8 cellular contexts compared by ENCODE assay signal in the genomic region with DNA sequence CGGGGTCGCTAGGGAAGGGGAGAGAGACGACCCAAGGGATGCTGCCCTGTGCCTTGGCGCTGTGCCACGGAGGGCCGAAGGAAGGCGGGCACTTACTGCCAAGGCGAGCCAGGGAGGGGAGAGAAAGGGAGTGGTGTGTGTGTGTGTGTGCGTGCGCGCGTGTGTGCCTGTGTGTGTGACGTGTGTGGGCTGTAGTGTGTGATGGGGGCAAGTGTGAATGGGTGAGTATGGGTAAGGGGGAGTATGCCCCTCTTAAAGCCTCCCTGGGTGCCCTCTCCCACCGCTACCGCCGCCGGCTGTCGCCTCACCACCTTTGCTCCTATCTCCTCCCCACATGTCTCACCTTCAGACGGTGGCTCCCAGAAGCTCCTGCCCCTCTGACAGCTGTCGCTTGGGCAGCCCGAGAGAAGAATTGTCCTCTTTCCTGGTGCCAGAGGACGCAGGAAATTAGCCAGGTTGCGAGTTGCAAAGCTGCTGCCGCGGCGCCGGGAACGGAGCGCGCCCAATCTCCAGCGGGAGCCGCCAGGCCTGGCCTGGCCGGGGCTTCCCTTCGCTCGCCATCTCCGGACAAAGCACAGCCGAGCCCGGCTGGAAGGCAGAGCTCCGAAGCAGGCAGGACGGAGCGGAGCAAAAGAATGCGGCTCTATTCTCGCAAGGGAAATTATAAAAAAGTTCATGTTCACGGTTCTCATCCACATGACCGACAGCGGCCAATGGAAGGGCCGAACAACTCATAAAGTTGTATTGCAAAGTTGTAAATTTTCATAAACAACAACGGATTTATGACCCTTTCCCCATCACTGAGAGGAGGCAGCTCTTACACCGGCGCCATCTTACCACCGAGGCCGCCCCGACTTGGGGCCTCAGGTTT. TPM values are rescaled to one million over a fixed set of nuclear protein-coding genes. Genes with fewer than 3 reads are reported as not detected.
DNase-seq lines count a peak whose midpoint lies in the region; ATAC-seq, FAIRE-seq and TF ChIP-seq lines count a peak whose summit lies in the region.

A gene (minus strand): TSS at position 639 of the 871 bp plus-strand sequence. CDS start 41,943 bp downstream, outside the sequence.

- CTCF ChIA-PET in K562 (lab: Yijun Ruan, JAX; ENCODE audit: low intra/inter-chr PET ratio) = interaction anchor here (0.7 kb wide), 1 partner anchor 234 kb away, joined by 3 read pairs; no protein-coding TSS in a partner anchor

- in situ Hi-C loops in KBM-7 (cut with MboI; ENCODE audit: low pct_unique_long_range_greater_than_20kb, low sequenced_read_pairs) (loop anchor here (10.0 to 25.0 kb wide), 2 partner anchors 297 to 1290 kb away; no protein-coding TSS in a partner anchor), K562 (cut with MboI) (loop anchor here (25.0 kb wide), 3 partner anchors 640 to 1265 kb away; no protein-coding TSS in a partner anchor)

- H3K4me3 Mint-ChIP-seq in CD4-positive, CD25-positive, alpha-beta regulatory T cell = peak within 1 kb of the TSS; percentile 81 to 96 (median 84)
- peak within 1 kb of the TSS; percentile 89 for H3K4me3 Mint-ChIP-seq in natural killer cell

- no peak within 1 kb of the TSS for H3K27ac ChIP-seq in CD4-positive, CD25-positive, alpha-beta regulatory T cell (ENCODE audit: insufficient read depth, low read length, poor library complexity, severe bottlenecking)
- no peak within 1 kb of the TSS; the same call in 2 of the 3 replicates for H3K27ac ChIP-seq in K562 (ENCODE audit: extremely low read depth, low read depth, low read length)

- no peaks in the 10 kb centered on the region for H3K9me1 ChIP-seq in K562 (ENCODE audit: control insufficient read depth, insufficient read depth, low read length)

- TF ChIP-seq POLR2A in K562 (conservative IDR thresholded peaks at IDR 0.05) = no peak

- no peak within 1 kb of the TSS for H2AFZ ChIP-seq in K562 (ENCODE audit: low read depth, low read length)

- H3K4me1 ChIP-seq in CD4-positive, CD25-positive, alpha-beta regulatory T cell (ENCODE audit: control insufficient read depth, insufficient read depth, low read length, poor library complexity, severe bottlenecking) = peaks cover 55% of the 10 kb centered on the region
- peaks cover 0 to 15% of the 10 kb centered on the region in 2 experiments; a peak in 2 of 5 replicates for H3K4me1 ChIP-seq in K562 (replicated peaks in 1 of 2; ENCODE audit: control insufficient read depth in 2 of 2, insufficient read depth in 2 of 2, low read length in 2 of 2)

- H3K79me2 ChIP-seq in K562 (ENCODE audit: control insufficient read depth, insufficient read depth, low read length) = no peaks in the 10 kb centered on the region

- peaks cover 98% of the 10 kb centered on the region for H3K27me3 Mint-ChIP-seq in CD4-positive, CD25-positive, alpha-beta regulatory T cell
- H3K27me3 Mint-ChIP-seq in natural killer cell (ENCODE audit: low read depth in 2 of 2) = peaks cover 67 to 68% of the 10 kb centered on the region in 2 donors

- peaks cover 10 to 65% (median 29%) of the 10 kb centered on the region in 4 donors for H3K4me1 Mint-ChIP-seq in CD4-positive, CD25-positive, alpha-beta regulatory T cell
- peaks cover 40 to 50% of the 10 kb centered on the region in 2 donors for H3K4me1 Mint-ChIP-seq in natural killer cell

- no peak within 1 kb of the TSS for H3K9ac ChIP-seq in K562 (ENCODE audit: insufficient read depth in 1 of 2, low read depth in 2 of 2, low read length in 2 of 2)

- POLR2A ChIA-PET in K562 (lab: Yijun Ruan, JAX) = no interaction called here

- no peaks in the 10 kb centered on the region for H4K20me1 ChIP-seq in K562 (replicated peaks; ENCODE audit: control insufficient read depth, insufficient read depth, low read length)

- FAIRE-seq in K562 (lab: Jason Lieb, UNC) = no peak

- ATAC-seq in CD4-positive, CD25-positive, alpha-beta regulatory T cell (ENCODE audit: low read depth in 2 of 2) = no peak
- ATAC-seq in K562 = no peak
- no peak for ATAC-seq in natural killer cell

- peaks cover 59% of the 10 kb centered on the region for H3K27me3 ChIP-seq in CD4-positive, CD25-positive, alpha-beta regulatory T cell (ENCODE audit: control insufficient read depth, insufficient read depth, low read length)
- H3K27me3 ChIP-seq in K562 (ENCODE audit: control insufficient read depth in 2 of 2, insufficient read depth in 2 of 2, low read length in 2 of 2) = peaks cover 46 to 90% of the 10 kb centered on the region in 2 experiments

- BruUV-seq in K562 (replicated peaks; lab: Mats Ljungman, UMichigan) = no TSS peak

- TF ChIP-seq EP300 in K562 (IDR thresholded peaks at IDR 0.05; ENCODE audit: low read length) = no peak

- TF ChIP-seq CTCF in K562 (IDR thresholded peaks at IDR 0.05 in 2 of 3, conservative IDR thresholded peaks at IDR 0.05 in 1 of 3; ENCODE audit: insufficient read depth in 2 of 3, low read depth in 1 of 3, low read length in 3 of 3) (no peak), natural killer cell (IDR thresholded peaks at IDR 0.05) (no peak)

- WGBS in K562 (ENCODE audit: insufficient coverage, low coverage, missing lambda C conversion rate) = 8% methylated on average over 46 of the region's 53 CpGs

- peak within 1 kb of the TSS in 1 of 3 donors; percentile 40 for H3K27ac Mint-ChIP-seq in CD4-positive, CD25-positive, alpha-beta regulatory T cell
- peak within 1 kb of the TSS; percentile 4 to 64 for H3K27ac Mint-ChIP-seq in natural killer cell

- no peaks in the 10 kb centered on the region for H3K9me3 ChIP-seq in CD4-positive, CD25-positive, alpha-beta regulatory T cell (ENCODE audit: control insufficient read depth in 2 of 2, low read length in 2 of 2)
- no peaks in the 10 kb centered on the region for H3K9me3 ChIP-seq in K562 (replicated peaks; ENCODE audit: control insufficient read depth, insufficient read depth, low read depth, low read length)

- no peak for TF ChIP-seq RAD21 in K562 (CRISPR knock-in tag; conservative IDR thresholded peaks at IDR 0.05 in 1 of 2, IDR thresholded peaks at IDR 0.05 in 1 of 2)

- intact Hi-C loops in K562 (cut with micrococcal nuclease) (no loop called here), natural killer cell (cut with micrococcal nuclease) (loop anchor here (1.0 to 5.0 kb wide), 4 partner anchors 9 to 1287 kb away; a partner anchor contains a TSS)

- no peaks in the 10 kb centered on the region for H3K36me3 Mint-ChIP-seq in CD4-positive, CD25-positive, alpha-beta regulatory T cell
- H3K36me3 Mint-ChIP-seq in natural killer cell = no peaks in the 10 kb centered on the region

- peaks cover 0 to 10% (median 0%) of the 10 kb centered on the region in 7 donors for H3K9me3 Mint-ChIP-seq in CD4-positive, CD25-positive, alpha-beta regulatory T cell
- H3K9me3 Mint-ChIP-seq in natural killer cell = no peaks in the 10 kb centered on the region

- no peak within 1 kb of the TSS for H3K4me2 ChIP-seq in K562 (ENCODE audit: insufficient read depth, low read length)

- H3K4me3 ChIP-seq in CD4-positive, CD25-positive, alpha-beta regulatory T cell (ENCODE audit: low read depth, low read length) = peak within 1 kb of the TSS; percentile 13
- no peak within 1 kb of the TSS for H3K4me3 ChIP-seq in K562

- H3K36me3 ChIP-seq in CD4-positive, CD25-positive, alpha-beta regulatory T cell (ENCODE audit: control insufficient read depth, insufficient read depth, low read length) = no peaks in the 10 kb centered on the region
- no peaks in the 10 kb centered on the region for H3K36me3 ChIP-seq in K562 (ENCODE audit: control insufficient read depth, insufficient read depth, low read length)

- DNase-seq in CD4-positive, CD25-positive, alpha-beta regulatory T cell = no peak
- DNase-seq in KBM-7 (peak; percentile 52), K562 (ENCODE audit: extremely low read depth in 1 of 4, low spot score in 3 of 4) (no peak), natural killer cell (no peak), SKM-1 (lab: John Stamatoyannopoulos, UW; ENCODE audit: unreplicated experiment) (no peak), NCI-H187 (lab: John Stamatoyannopoulos, UW) (no peak), germinal center (ENCODE audit: low spot score) (no peak)
- DNase-seq in NK-92 treated with Interleukin-12 subunit alpha and Interleukin-12 subunit beta, amount 100 ng/mL, for 24 hours (lab: John Stamatoyannopoulos, UW) = no peak

RNA-seq across cellular contexts. Expression of the gene that starts here (rescaled TPM):
- not detected for total RNA-seq in CD4-positive, CD25-positive, alpha-beta regulatory T cell
- under 1 TPM in 1 of 4 donors, not detected in 3; 0.13 TPM for polyA plus RNA-seq in CD4-positive, CD25-positive, alpha-beta regulatory T cell
- total RNA-seq in K562 (2011; cell fraction: chromatin; rRNA removed; ENCODE audit: low replicate concordance) = 0.35 TPM in 1 of 2 replicates, not detected in the other
- total RNA-seq in K562 (2011; cell fraction: nucleolus; rRNA removed) = 0.17 TPM in 1 of 2 replicates, not detected in the other
- not detected in 2 replicates for total RNA-seq in K562 (2011; cell fraction: nucleoplasm; rRNA removed)
- total RNA-seq in K562 (2014; rRNA removed) = not detected in 2 replicates
- not detected in 2 replicates for total RNA-seq in K562 (2014; rRNA removed; fragmentation: Illumina TruSeq; extraction: Trizol)
- total RNA-seq in K562 (2015; rRNA removed; fragmentation: Illumina TruSeq; extraction: Trizol) = not detected in 2 replicates
- total RNA-seq in K562 (2021) = 0.04 and 0.18 TPM in 2 replicates
- polyA plus RNA-seq in K562 (2011; rRNA removed) = 0.13 TPM in 1 of 2 replicates, not detected in the other
- polyA plus RNA-seq in K562 (2011; cell fraction: cytosol; rRNA removed) = 0.06 TPM in 1 of 2 replicates, not detected in the other
- 0.78 TPM in 1 of 2 replicates, not detected in the other for polyA plus RNA-seq in K562 (2011; cell fraction: nucleus; rRNA removed)
- 0.03 TPM in 1 of 2 replicates, not detected in the other for polyA plus RNA-seq in K562 (2012)
- not detected in 2 replicates for polyA plus RNA-seq in K562 (2014; fragmentation: Illumina TruSeq; extraction: Trizol)
- polyA plus RNA-seq in K562 (2014; fragmentation: Nextera tagmentation; extraction: Ambion mirVana) = not detected
- polyA plus RNA-seq in K562 (2014; rRNA removed) = not detected in 2 replicates
- polyA minus RNA-seq in K562 (2011; rRNA and poly(A)+ RNA removed) = not detected in 2 replicates
- not detected in 2 replicates for polyA minus RNA-seq in K562 (2011; cell fraction: cytosol; rRNA and poly(A)+ RNA removed)
- polyA minus RNA-seq in K562 (2011; cell fraction: nucleus; rRNA and poly(A)+ RNA removed) = 0.54 TPM in 1 of 2 replicates, not detected in the other
- under 1 TPM; 0.32 to 0.78 (median 0.35) TPM for total RNA-seq in natural killer cell
